Comparison of ENCODE assay signal across 1 cellular context in the genomic region with DNA sequence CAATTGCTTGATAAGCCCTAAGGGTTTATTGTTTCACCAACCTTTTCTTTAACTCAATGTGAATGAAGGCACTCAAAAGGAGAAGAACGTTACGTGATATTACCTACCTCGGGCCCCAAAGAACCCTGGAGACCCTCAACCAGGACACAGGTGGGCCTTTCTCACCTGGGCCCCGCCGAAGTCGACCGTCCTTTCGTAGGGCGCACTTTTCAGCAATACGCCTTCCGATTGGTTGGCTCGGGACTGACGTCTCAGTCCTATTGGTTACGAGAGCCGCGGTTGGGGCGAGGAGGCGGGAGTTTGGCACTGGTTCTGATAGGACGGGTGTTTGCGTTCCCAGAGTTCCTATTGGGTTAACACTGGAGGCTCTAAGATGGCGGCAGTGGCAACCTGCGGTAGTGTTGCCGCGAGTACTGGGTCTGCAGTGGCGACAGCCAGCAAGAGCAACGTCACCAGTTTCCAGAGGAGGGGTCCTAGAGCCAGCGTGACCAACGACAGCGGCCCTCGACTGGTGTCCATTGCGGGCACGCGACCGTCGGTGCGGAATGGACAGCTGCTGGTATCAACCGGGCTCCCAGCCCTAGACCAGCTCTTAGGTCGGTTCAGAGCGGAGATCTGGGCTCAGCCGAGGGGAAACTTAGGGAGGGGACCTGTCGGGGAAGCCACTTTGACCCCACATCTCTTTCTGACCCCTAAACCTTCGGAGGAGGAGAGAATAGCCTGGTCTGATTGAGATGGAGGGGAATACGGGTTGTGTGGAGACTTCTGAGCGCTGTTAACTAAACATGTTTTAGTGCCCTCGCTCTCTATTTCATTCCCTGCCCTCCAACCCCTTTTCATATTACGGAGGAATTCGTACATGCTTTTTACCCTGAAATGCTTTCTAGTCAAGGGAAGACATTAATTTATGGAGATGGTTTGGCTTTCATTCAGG.
TF ChIP-seq lines count a peak whose summit lies in the region.

A gene with protein sequence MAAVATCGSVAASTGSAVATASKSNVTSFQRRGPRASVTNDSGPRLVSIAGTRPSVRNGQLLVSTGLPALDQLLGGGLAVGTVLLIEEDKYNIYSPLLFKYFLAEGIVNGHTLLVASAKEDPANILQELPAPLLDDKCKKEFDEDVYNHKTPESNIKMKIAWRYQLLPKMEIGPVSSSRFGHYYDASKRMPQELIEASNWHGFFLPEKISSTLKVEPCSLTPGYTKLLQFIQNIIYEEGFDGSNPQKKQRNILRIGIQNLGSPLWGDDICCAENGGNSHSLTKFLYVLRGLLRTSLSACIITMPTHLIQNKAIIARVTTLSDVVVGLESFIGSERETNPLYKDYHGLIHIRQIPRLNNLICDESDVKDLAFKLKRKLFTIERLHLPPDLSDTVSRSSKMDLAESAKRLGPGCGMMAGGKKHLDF (plus strand): TSS at position 356 of the 934 bp plus-strand sequence. CDS start 18 bp downstream, at position 374.
A gene with protein sequence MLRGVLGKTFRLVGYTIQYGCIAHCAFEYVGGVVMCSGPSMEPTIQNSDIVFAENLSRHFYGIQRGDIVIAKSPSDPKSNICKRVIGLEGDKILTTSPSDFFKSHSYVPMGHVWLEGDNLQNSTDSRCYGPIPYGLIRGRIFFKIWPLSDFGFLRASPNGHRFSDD (minus strand): TSS at position 211 of the 934 bp plus-strand sequence. CDS start 46,346 bp downstream, outside the sequence.

TF ChIP-seq in HepG2, 621 proteins besides CTCF, POLR2A, EP300 and RAD21 (continued from another document):
- TF ChIP-seq PAWR (CRISPR knock-in tag; IDR thresholded peaks at IDR 0.05; ENCODE audit: borderline replicate concordance) (no peak), RBM39 (IDR thresholded peaks at IDR 0.05; ENCODE audit: low read depth, low read length, poor library complexity, severe bottlenecking) (no peak), KLF9 (CRISPR knock-in tag; IDR thresholded peaks at IDR 0.05; ENCODE audit: low read depth) (no peak), SOX6 (IDR thresholded peaks at IDR 0.05) (no peak), SOX6 (CRISPR knock-in tag; IDR thresholded peaks at IDR 0.05) (peak; percentile 70)
